Comparison of ENCODE assay signal across 9 cellular contexts in the genomic region with DNA sequence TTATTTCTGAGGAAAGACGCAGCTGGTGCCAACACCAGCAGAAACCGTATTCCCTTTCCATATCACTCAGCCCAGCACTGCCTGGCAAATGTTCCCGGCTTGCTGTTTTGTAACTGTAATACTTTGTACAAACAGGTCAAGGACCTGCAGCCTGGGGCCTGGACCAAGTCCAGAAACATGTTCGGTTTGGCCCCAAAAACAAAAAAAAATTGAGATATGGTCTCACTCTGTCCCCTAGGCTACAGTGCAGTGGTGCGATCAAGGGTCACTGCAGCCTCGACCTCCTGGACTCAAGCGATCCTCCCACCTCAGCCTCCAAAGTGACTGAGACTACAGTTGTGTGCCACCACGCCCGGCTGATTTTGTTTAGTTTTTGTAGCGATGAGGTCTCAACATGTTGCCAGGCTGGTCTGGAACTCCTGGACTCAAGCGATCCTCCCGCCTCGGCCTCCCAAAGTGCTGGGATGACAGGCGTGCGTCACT. TPM values are rescaled to one million over a fixed set of nuclear protein-coding genes. Genes with fewer than 3 reads are reported as not detected.
DNase-seq lines count a peak whose midpoint lies in the region; ATAC-seq, FAIRE-seq and TF ChIP-seq lines count a peak whose summit lies in the region.
"Had no signal": no experiment of that assay in that cellular context is flagged by ENCODE, and none has a peak within 500 bp of the region (broad histone marks: within the 10 kb centered on the region; RNA-seq: fewer than 3 reads in every experiment).

No MANE protein-coding gene starts in this region.

- no peak for DNase-seq in activated CD4-positive, alpha-beta T cell treated with anti-CD3 and anti-CD28 coated beads, Interleukin-2, amount 10 ng/mL, durations not matched to agents 7 days and 5 days
- DNase-seq in activated CD4-positive, alpha-beta T cell treated with anti-CD3 and anti-CD28 coated beads, Interleukin-2, amount 50 U/mL, for 48 hours: no peak
- no peak for DNase-seq in adipocyte (ENCODE audit: low read depth)
- DNase-seq in HepG2 (ENCODE audit: low spot score): peak; percentile 64
- peak; percentile 83 for DNase-seq in testis
- no peak for DNase-seq in HuH-7 (ENCODE audit: low spot score)
- DNase-seq in COR-L47 (lab: John Stamatoyannopoulos, UW): no peak

- H3K9me3 Mint-ChIP-seq in activated CD4-positive, alpha-beta T cell treated with anti-CD3 and anti-CD28 coated beads, Interleukin-2, amount 10 ng/mL, durations not matched to agents 7 days and 5 days: no peaks in the 10 kb centered on the region

- TF ChIP-seq POLR2A in HepG2 (IDR thresholded peaks at IDR 0.05; ENCODE audit: insufficient read depth in 1 of 2, low read depth in 2 of 2, low read length in 2 of 2) (no peak), testis (IDR thresholded peaks at IDR 0.05) (no peak)

- intact Hi-C loops in HepG2 (cut with micrococcal nuclease; ENCODE audit: unreplicated experiment) (loop anchor here (5.0 kb wide), 1 partner anchor 43 kb away; a partner anchor contains a TSS), testis (cut with DNase I; ENCODE audit: low total_unique reads) (no loop called here)

- 0% methylated on average over 14 of the region's 15 CpGs for WGBS in HepG2 (ENCODE audit: low lambda C conversion rate)
- WGBS in testis, 2 donors: 24 to 33% methylated on average over 11 to 15 of the region's 15 CpGs

- H3K4me3 Mint-ChIP-seq in activated CD4-positive, alpha-beta T cell treated with anti-CD3 and anti-CD28 coated beads, Interleukin-2, amount 10 ng/mL, durations not matched to agents 7 days and 5 days: peak overlapping the region; percentile 81

- no peaks in the 10 kb centered on the region for H3K36me3 Mint-ChIP-seq in activated CD4-positive, alpha-beta T cell treated with anti-CD3 and anti-CD28 coated beads, Interleukin-2, amount 10 ng/mL, durations not matched to agents 7 days and 5 days (ENCODE audit: low read depth)

- peak; percentile 92 for FAIRE-seq in HepG2 (lab: Jason Lieb, UNC)

- ATAC-seq in HepG2 (peak; percentile 29), HG03039 (IDR thresholded peaks at IDR 0.05; ENCODE audit: unreplicated experiment) (no peak)

- TF ChIP-seq CTCF in HepG2 (CRISPR knock-in tag; IDR thresholded peaks at IDR 0.05) (no peak; the same call in 1 of the 2 replicates), testis (IDR thresholded peaks at IDR 0.05) (no peak)

- in situ Hi-C loops in HepG2 (cut with HindIII; ENCODE audit: extremely low pct_ligation_motif_present, low pct_unique_long_range_greater_than_20kb): no loop called here

- H3K36me3 ChIP-seq in adipocyte (ENCODE audit: control insufficient read depth, insufficient read depth, low read length, severe bottlenecking) (peaks cover 11% of the 10 kb centered on the region), HepG2 (replicated peaks in 1 of 2; ENCODE audit: control insufficient read depth in 1 of 2, insufficient read depth in 2 of 2, low read length in 2 of 2) (peaks cover 11 to 23% of the 10 kb centered on the region in 2 experiments; a peak in 4 of 5 replicates), testis (ENCODE audit: low read depth, missing control alignments) (no peaks in the 10 kb centered on the region)

- TSS peak; percentile 51 for BruUV-seq in HepG2 (replicated peaks; lab: Mats Ljungman, UMichigan)

- POLR2A ChIA-PET in activated CD4-positive, alpha-beta T cell treated with anti-CD3 and anti-CD28 coated beads, Interleukin-2, amount 10 ng/mL, durations not matched to agents 7 days and 5 days (lab: Charles Lee): no interaction called here
- POLR2A ChIA-PET in HepG2 (lab: Yijun Ruan, JAX): interaction anchor here (1.0 to 5.7 kb wide), 10 partner anchors 8 to 139 kb away, joined by 3 to 49 read pairs (median 8); a partner anchor contains a TSS

- no peaks in the 10 kb centered on the region for H3K9me3 ChIP-seq in adipocyte (ENCODE audit: control insufficient read depth, low read length)
- H3K9me3 ChIP-seq in HepG2 (ENCODE audit: low read length): no peaks in the 10 kb centered on the region
- no peaks in the 10 kb centered on the region for H3K9me3 ChIP-seq in testis

- H3K4me3 ChIP-seq in adipocyte (ENCODE audit: low read length): peak overlapping the region; percentile 98
- peak overlapping the region; percentile 53 to 92 (median 72) for H3K4me3 ChIP-seq in HepG2 (replicated peaks in 1 of 3; ENCODE audit: insufficient read depth in 1 of 3, low read depth in 2 of 3, low read length in 3 of 3)
- H3K4me3 ChIP-seq in testis: peak overlapping the region; percentile 57 to 89

- H3K27me3 Mint-ChIP-seq in activated CD4-positive, alpha-beta T cell treated with anti-CD3 and anti-CD28 coated beads, Interleukin-2, amount 10 ng/mL, durations not matched to agents 7 days and 5 days: no peaks in the 10 kb centered on the region

- H3K27ac ChIP-seq in HepG2 (ENCODE audit: extremely low read length, insufficient read depth, low read length) (peak overlapping the region; percentile 73), testis (peak overlapping the region; percentile 7 to 85)

- TF ChIP-seq EP300 in HepG2 (IDR thresholded peaks at IDR 0.05; ENCODE audit: low read depth in 2 of 2, low read length in 2 of 2) (peak in 1 of 2 experiments; percentile 57; a peak in 1 of 4 replicates), HepG2 (CRISPR knock-in tag; IDR thresholded peaks at IDR 0.05; ENCODE audit: borderline replicate concordance) (no peak)

- CTCF ChIA-PET in activated CD4-positive, alpha-beta T cell treated with anti-CD3 and anti-CD28 coated beads, Interleukin-2, amount 10 ng/mL, durations not matched to agents 7 days and 5 days (lab: Charles Lee): interaction anchor here (2.6 kb wide), 1 partner anchor 11 kb away, joined by 5 read pairs; no protein-coding TSS in a partner anchor
- CTCF ChIA-PET in HepG2 (lab: Yijun Ruan, JAX; ENCODE audit: low intra/inter-chr PET ratio, low total read pairs): no interaction called here

- H3K79me2 ChIP-seq in HepG2 (ENCODE audit: insufficient read depth, low read length): peaks cover 49% of the 10 kb centered on the region

- no peak for TF ChIP-seq RAD21 in HepG2 (CRISPR knock-in tag; IDR thresholded peaks at IDR 0.05)

- peaks cover 37% of the 10 kb centered on the region for H3K4me1 Mint-ChIP-seq in activated CD4-positive, alpha-beta T cell treated with anti-CD3 and anti-CD28 coated beads, Interleukin-2, amount 10 ng/mL, durations not matched to agents 7 days and 5 days

- peak overlapping the region; percentile 86 for H3K27ac Mint-ChIP-seq in activated CD4-positive, alpha-beta T cell treated with anti-CD3 and anti-CD28 coated beads, Interleukin-2, amount 10 ng/mL, durations not matched to agents 7 days and 5 days

- H3K9ac ChIP-seq in adipocyte (ENCODE audit: low read length) (peak overlapping the region; percentile 84), HepG2 (ENCODE audit: insufficient read depth, low read depth, low read length) (peak overlapping the region; percentile 71)

- no peaks in the 10 kb centered on the region for H3K27me3 ChIP-seq in adipocyte (replicated peaks; ENCODE audit: control insufficient read depth, insufficient read depth, low read length)
- H3K27me3 ChIP-seq in HepG2 (ENCODE audit: control insufficient read depth in 1 of 2, insufficient read depth in 2 of 2, low read length in 2 of 2): no peaks in the 10 kb centered on the region; a peak in 1 of 5 replicates
- H3K27me3 ChIP-seq in testis: no peaks in the 10 kb centered on the region

- H4K20me1 ChIP-seq in HepG2 (ENCODE audit: insufficient read depth, low read length): peaks cover 5% of the 10 kb centered on the region; the same call in 1 of the 2 replicates

- H3K4me1 ChIP-seq in adipocyte (ENCODE audit: control insufficient read depth, insufficient read depth, low read length) (peaks cover 27% of the 10 kb centered on the region), HepG2 (ENCODE audit: insufficient read depth, low read length) (peaks cover 39% of the 10 kb centered on the region), testis (peaks cover 33% of the 10 kb centered on the region)

- H3K4me2 ChIP-seq in HepG2 (ENCODE audit: low read depth, low read length): peak overlapping the region; percentile 81

- H2AFZ ChIP-seq in HepG2 (ENCODE audit: low read length): no peak overlapping the region

RNA-seq across cellular contexts. Expression of a gene that starts 1.2 kb away (rescaled TPM):
- total RNA-seq in activated CD4-positive, alpha-beta T cell treated with anti-CD3 and anti-CD28 coated beads, Interleukin-2, amount 10 ng/mL, durations not matched to agents 7 days and 5 days: 10 to 100 TPM; 34.9 to 45.6 TPM
- total RNA-seq in HepG2 (2016; rRNA removed; fragmentation: Illumina TruSeq; extraction: Trizol): 55.6 and 70.4 TPM in 2 replicates
- 53.2 and 53.5 TPM in 2 replicates for total RNA-seq in HepG2 (2016; cell fraction: cytosol; rRNA removed; fragmentation: Illumina TruSeq; extraction: Trizol; ENCODE audit: low read depth)
- total RNA-seq in HepG2 (2016; cell fraction: insoluble cytoplasmic fraction; rRNA removed; fragmentation: Illumina TruSeq; extraction: Trizol): 55.0 and 68.2 TPM in 2 replicates
- 61.0 and 73.1 TPM in 2 replicates for total RNA-seq in HepG2 (2016; cell fraction: membrane; rRNA removed; fragmentation: Illumina TruSeq; extraction: Trizol)
- 34.7 and 44.2 TPM in 2 replicates for total RNA-seq in HepG2 (2016; cell fraction: nucleus; rRNA removed; fragmentation: Illumina TruSeq; extraction: Trizol)
- polyA plus RNA-seq in HepG2 (2011; rRNA removed): 95.4 and 110 TPM in 2 replicates
- 119 and 163 TPM in 2 replicates for polyA plus RNA-seq in HepG2 (2011; cell fraction: cytosol; rRNA removed)
- polyA plus RNA-seq in HepG2 (2011; cell fraction: nucleus; rRNA removed): 106 and 108 TPM in 2 replicates
- polyA plus RNA-seq in HepG2 (2012): 60.5 and 77.2 TPM in 2 replicates
- 50.0 and 65.6 TPM in 2 replicates for polyA plus RNA-seq in HepG2 (2016; cell fraction: cytosol; fragmentation: Illumina TruSeq; extraction: Trizol; ENCODE audit: low read depth)
- polyA plus RNA-seq in HepG2 (2016; cell fraction: insoluble cytoplasmic fraction; fragmentation: Illumina TruSeq; extraction: Trizol; ENCODE audit: low read depth): 79.6 and 80.3 TPM in 2 replicates
- polyA plus RNA-seq in HepG2 (2016; cell fraction: membrane; fragmentation: Illumina TruSeq; extraction: Trizol; ENCODE audit: low read depth): 53.0 and 70.2 TPM in 2 replicates
- 90.2 and 92.4 TPM in 2 replicates for polyA plus RNA-seq in HepG2 (2016; cell fraction: nucleus; fragmentation: Illumina TruSeq; extraction: Trizol; ENCODE audit: insufficient read depth, low read depth)
- 59.0 and 90.8 TPM in 2 replicates for polyA minus RNA-seq in HepG2 (2011; rRNA and poly(A)+ RNA removed; ENCODE audit: low replicate concordance)
- 25.4 and 27.3 TPM in 2 replicates for polyA minus RNA-seq in HepG2 (2011; cell fraction: cytosol; rRNA and poly(A)+ RNA removed)
- polyA minus RNA-seq in HepG2 (2011; cell fraction: nucleus; rRNA and poly(A)+ RNA removed): 28.8 and 29.0 TPM in 2 replicates
- total RNA-seq in testis: 100 to 1,000 TPM; 163 to 176 TPM
- 266 TPM for polyA plus RNA-seq in testis (ENCODE audit: insufficient read depth, low read depth, low replicate concordance)

RNA-seq across cellular contexts. Expression of a gene that starts 1.6 kb away (rescaled TPM):
- total RNA-seq in activated CD4-positive, alpha-beta T cell treated with anti-CD3 and anti-CD28 coated beads, Interleukin-2, amount 10 ng/mL, durations not matched to agents 7 days and 5 days: 10 to 100 TPM; 11.3 to 12.9 TPM
- total RNA-seq in HepG2 (2016; rRNA removed; fragmentation: Illumina TruSeq; extraction: Trizol) (45.3 and 55.1 TPM in 2 replicates), testis (10 to 100 TPM; 57.5 to 65.8 TPM)
- total RNA-seq in HepG2 (2016; cell fraction: cytosol; rRNA removed; fragmentation: Illumina TruSeq; extraction: Trizol; ENCODE audit: low read depth): 8.0 and 8.3 TPM in 2 replicates
- 46.8 and 59.4 TPM in 2 replicates for total RNA-seq in HepG2 (2016; cell fraction: insoluble cytoplasmic fraction; rRNA removed; fragmentation: Illumina TruSeq; extraction: Trizol)
- 20.5 and 23.1 TPM in 2 replicates for total RNA-seq in HepG2 (2016; cell fraction: membrane; rRNA removed; fragmentation: Illumina TruSeq; extraction: Trizol)
- total RNA-seq in HepG2 (2016; cell fraction: nucleus; rRNA removed; fragmentation: Illumina TruSeq; extraction: Trizol): 18.8 and 24.7 TPM in 2 replicates
- polyA plus RNA-seq in HepG2 (2011; rRNA removed) (39.0 and 45.0 TPM in 2 replicates), testis (ENCODE audit: insufficient read depth, low read depth, low replicate concordance) (20.6 TPM)
- 57.1 and 75.7 TPM in 2 replicates for polyA plus RNA-seq in HepG2 (2011; cell fraction: cytosol; rRNA removed)
- 22.0 and 25.9 TPM in 2 replicates for polyA plus RNA-seq in HepG2 (2011; cell fraction: nucleus; rRNA removed)
- polyA plus RNA-seq in HepG2 (2012): 27.5 and 30.7 TPM in 2 replicates
- polyA plus RNA-seq in HepG2 (2016; cell fraction: cytosol; fragmentation: Illumina TruSeq; extraction: Trizol; ENCODE audit: low read depth): 7.4 and 8.6 TPM in 2 replicates
- polyA plus RNA-seq in HepG2 (2016; cell fraction: insoluble cytoplasmic fraction; fragmentation: Illumina TruSeq; extraction: Trizol; ENCODE audit: low read depth): 61.9 and 65.6 TPM in 2 replicates
- polyA plus RNA-seq in HepG2 (2016; cell fraction: membrane; fragmentation: Illumina TruSeq; extraction: Trizol; ENCODE audit: low read depth): 16.5 and 18.2 TPM in 2 replicates
- polyA plus RNA-seq in HepG2 (2016; cell fraction: nucleus; fragmentation: Illumina TruSeq; extraction: Trizol; ENCODE audit: insufficient read depth, low read depth): 23.5 and 28.3 TPM in 2 replicates
- 39.8 and 128 TPM in 2 replicates for polyA minus RNA-seq in HepG2 (2011; rRNA and poly(A)+ RNA removed; ENCODE audit: low replicate concordance)
- 38.0 and 43.7 TPM in 2 replicates for polyA minus RNA-seq in HepG2 (2011; cell fraction: cytosol; rRNA and poly(A)+ RNA removed)
- 41.5 and 42.2 TPM in 2 replicates for polyA minus RNA-seq in HepG2 (2011; cell fraction: nucleus; rRNA and poly(A)+ RNA removed)

RNA-seq across cellular contexts. Expression of a gene that starts 31.9 kb away (rescaled TPM):
- total RNA-seq in activated CD4-positive, alpha-beta T cell treated with anti-CD3 and anti-CD28 coated beads, Interleukin-2, amount 10 ng/mL, durations not matched to agents 7 days and 5 days: under 1 TPM in 1 of 2 experiments, not detected in 1; 0.15 TPM
- total RNA-seq in HepG2 (2016; rRNA removed; fragmentation: Illumina TruSeq; extraction: Trizol): 0.81 and 2.4 TPM in 2 replicates
- 0.26 and 0.30 TPM in 2 replicates for total RNA-seq in HepG2 (2016; cell fraction: cytosol; rRNA removed; fragmentation: Illumina TruSeq; extraction: Trizol; ENCODE audit: low read depth)
- total RNA-seq in HepG2 (2016; cell fraction: insoluble cytoplasmic fraction; rRNA removed; fragmentation: Illumina TruSeq; extraction: Trizol): 1.4 and 2.1 TPM in 2 replicates
- 0.79 and 0.87 TPM in 2 replicates for total RNA-seq in HepG2 (2016; cell fraction: membrane; rRNA removed; fragmentation: Illumina TruSeq; extraction: Trizol)
- 2.0 TPM in 2 replicates for total RNA-seq in HepG2 (2016; cell fraction: nucleus; rRNA removed; fragmentation: Illumina TruSeq; extraction: Trizol)
- 0.34 and 0.95 TPM in 2 replicates for polyA plus RNA-seq in HepG2 (2011; rRNA removed)
- 0.55 and 0.68 TPM in 2 replicates for polyA plus RNA-seq in HepG2 (2011; cell fraction: cytosol; rRNA removed)
- polyA plus RNA-seq in HepG2 (2011; cell fraction: nucleus; rRNA removed): 2.1 and 2.3 TPM in 2 replicates
- polyA plus RNA-seq in HepG2 (2012): 0.31 and 0.49 TPM in 2 replicates
- 0.14 and 0.37 TPM in 2 replicates for polyA plus RNA-seq in HepG2 (2016; cell fraction: cytosol; fragmentation: Illumina TruSeq; extraction: Trizol; ENCODE audit: low read depth)
- 0.97 and 1.1 TPM in 2 replicates for polyA plus RNA-seq in HepG2 (2016; cell fraction: insoluble cytoplasmic fraction; fragmentation: Illumina TruSeq; extraction: Trizol; ENCODE audit: low read depth)
- polyA plus RNA-seq in HepG2 (2016; cell fraction: membrane; fragmentation: Illumina TruSeq; extraction: Trizol; ENCODE audit: low read depth): 0.45 and 0.69 TPM in 2 replicates
- 2.3 and 2.7 TPM in 2 replicates for polyA plus RNA-seq in HepG2 (2016; cell fraction: nucleus; fragmentation: Illumina TruSeq; extraction: Trizol; ENCODE audit: insufficient read depth, low read depth)
- polyA minus RNA-seq in HepG2 (2011; rRNA and poly(A)+ RNA removed; ENCODE audit: low replicate concordance): 1.5 TPM in 1 of 2 replicates, not detected in the other
- polyA minus RNA-seq in HepG2 (2011; cell fraction: cytosol; rRNA and poly(A)+ RNA removed): 0.59 TPM in 1 of 2 replicates, not detected in the other
- 0.50 and 0.77 TPM in 2 replicates for polyA minus RNA-seq in HepG2 (2011; cell fraction: nucleus; rRNA and poly(A)+ RNA removed)
- 1 to 10 TPM; 3.2 to 6.7 TPM for total RNA-seq in testis
- polyA plus RNA-seq in testis (ENCODE audit: insufficient read depth, low read depth, low replicate concordance): 0.38 TPM
- total RNA-seq: myocyte had no signal

RNA-seq across cellular contexts. Expression of a gene that starts 42.7 kb away (rescaled TPM):
- 10 to 100 TPM; 40.2 to 53.8 TPM for total RNA-seq in activated CD4-positive, alpha-beta T cell treated with anti-CD3 and anti-CD28 coated beads, Interleukin-2, amount 10 ng/mL, durations not matched to agents 7 days and 5 days
- total RNA-seq in HepG2 (2016; rRNA removed; fragmentation: Illumina TruSeq; extraction: Trizol) (43.8 and 61.5 TPM in 2 replicates), testis (10 to 100 TPM; 81.5 to 90.8 TPM)
- total RNA-seq in HepG2 (2016; cell fraction: cytosol; rRNA removed; fragmentation: Illumina TruSeq; extraction: Trizol; ENCODE audit: low read depth): 45.7 and 50.6 TPM in 2 replicates
- total RNA-seq in HepG2 (2016; cell fraction: insoluble cytoplasmic fraction; rRNA removed; fragmentation: Illumina TruSeq; extraction: Trizol): 43.0 and 67.3 TPM in 2 replicates
- total RNA-seq in HepG2 (2016; cell fraction: membrane; rRNA removed; fragmentation: Illumina TruSeq; extraction: Trizol): 59.0 and 63.2 TPM in 2 replicates
- total RNA-seq in HepG2 (2016; cell fraction: nucleus; rRNA removed; fragmentation: Illumina TruSeq; extraction: Trizol): 26.2 and 29.2 TPM in 2 replicates
- polyA plus RNA-seq in HepG2 (2011; rRNA removed) (25.7 and 33.5 TPM in 2 replicates), testis (ENCODE audit: insufficient read depth, low read depth, low replicate concordance) (49.8 TPM)
- 26.7 and 51.2 TPM in 2 replicates for polyA plus RNA-seq in HepG2 (2011; cell fraction: cytosol; rRNA removed)
- 80.7 and 89.5 TPM in 2 replicates for polyA plus RNA-seq in HepG2 (2011; cell fraction: nucleus; rRNA removed)
- polyA plus RNA-seq in HepG2 (2012): 19.8 and 31.7 TPM in 2 replicates
- polyA plus RNA-seq in HepG2 (2016; cell fraction: cytosol; fragmentation: Illumina TruSeq; extraction: Trizol; ENCODE audit: low read depth): 46.9 and 52.9 TPM in 2 replicates
- polyA plus RNA-seq in HepG2 (2016; cell fraction: insoluble cytoplasmic fraction; fragmentation: Illumina TruSeq; extraction: Trizol; ENCODE audit: low read depth): 40.4 and 46.6 TPM in 2 replicates
- polyA plus RNA-seq in HepG2 (2016; cell fraction: membrane; fragmentation: Illumina TruSeq; extraction: Trizol; ENCODE audit: low read depth): 47.2 and 53.9 TPM in 2 replicates
- polyA plus RNA-seq in HepG2 (2016; cell fraction: nucleus; fragmentation: Illumina TruSeq; extraction: Trizol; ENCODE audit: insufficient read depth, low read depth): 63.4 and 63.9 TPM in 2 replicates
- 21.1 and 26.9 TPM in 2 replicates for polyA minus RNA-seq in HepG2 (2011; rRNA and poly(A)+ RNA removed; ENCODE audit: low replicate concordance)
- 14.3 and 16.7 TPM in 2 replicates for polyA minus RNA-seq in HepG2 (2011; cell fraction: cytosol; rRNA and poly(A)+ RNA removed)
- polyA minus RNA-seq in HepG2 (2011; cell fraction: nucleus; rRNA and poly(A)+ RNA removed): 12.1 and 14.0 TPM in 2 replicates

RNA-seq across cellular contexts. Expression of a gene that starts 43.1 kb away (rescaled TPM):
- 10 to 100 TPM; 38.0 to 42.9 TPM for total RNA-seq in activated CD4-positive, alpha-beta T cell treated with anti-CD3 and anti-CD28 coated beads, Interleukin-2, amount 10 ng/mL, durations not matched to agents 7 days and 5 days
- 8.2 and 13.2 TPM in 2 replicates for total RNA-seq in HepG2 (2016; rRNA removed; fragmentation: Illumina TruSeq; extraction: Trizol)
- total RNA-seq in HepG2 (2016; cell fraction: cytosol; rRNA removed; fragmentation: Illumina TruSeq; extraction: Trizol; ENCODE audit: low read depth): 8.6 and 9.9 TPM in 2 replicates
- 6.5 and 13.8 TPM in 2 replicates for total RNA-seq in HepG2 (2016; cell fraction: insoluble cytoplasmic fraction; rRNA removed; fragmentation: Illumina TruSeq; extraction: Trizol)
- 9.4 and 12.7 TPM in 2 replicates for total RNA-seq in HepG2 (2016; cell fraction: membrane; rRNA removed; fragmentation: Illumina TruSeq; extraction: Trizol)
- total RNA-seq in HepG2 (2016; cell fraction: nucleus; rRNA removed; fragmentation: Illumina TruSeq; extraction: Trizol): 14.1 and 16.2 TPM in 2 replicates
- 21.9 and 26.7 TPM in 2 replicates for polyA plus RNA-seq in HepG2 (2011; rRNA removed)
- polyA plus RNA-seq in HepG2 (2011; cell fraction: cytosol; rRNA removed): 15.4 and 25.3 TPM in 2 replicates
- polyA plus RNA-seq in HepG2 (2011; cell fraction: nucleus; rRNA removed): 142 and 184 TPM in 2 replicates
- polyA plus RNA-seq in HepG2 (2012): 12.3 and 24.9 TPM in 2 replicates
- 6.4 and 7.5 TPM in 2 replicates for polyA plus RNA-seq in HepG2 (2016; cell fraction: cytosol; fragmentation: Illumina TruSeq; extraction: Trizol; ENCODE audit: low read depth)
- 7.6 and 8.0 TPM in 2 replicates for polyA plus RNA-seq in HepG2 (2016; cell fraction: insoluble cytoplasmic fraction; fragmentation: Illumina TruSeq; extraction: Trizol; ENCODE audit: low read depth)
- polyA plus RNA-seq in HepG2 (2016; cell fraction: membrane; fragmentation: Illumina TruSeq; extraction: Trizol; ENCODE audit: low read depth): 6.8 and 7.3 TPM in 2 replicates
- polyA plus RNA-seq in HepG2 (2016; cell fraction: nucleus; fragmentation: Illumina TruSeq; extraction: Trizol; ENCODE audit: insufficient read depth, low read depth): 29.9 and 32.1 TPM in 2 replicates
- polyA minus RNA-seq in HepG2 (2011; rRNA and poly(A)+ RNA removed; ENCODE audit: low replicate concordance): 15.4 and 19.4 TPM in 2 replicates
- polyA minus RNA-seq in HepG2 (2011; cell fraction: cytosol; rRNA and poly(A)+ RNA removed): 4.5 and 8.0 TPM in 2 replicates
- polyA minus RNA-seq in HepG2 (2011; cell fraction: nucleus; rRNA and poly(A)+ RNA removed): 12.4 and 13.7 TPM in 2 replicates
- total RNA-seq in testis: 100 to 1,000 TPM; 111 to 114 TPM
- polyA plus RNA-seq in testis (ENCODE audit: insufficient read depth, low read depth, low replicate concordance): 43.8 TPM

Comparison
In these comparisons a context has a peak if more than half of its experiments do, and no peak if none do; other contexts are left out.
1. DNase-seq: peak in HepG2 (single experiment) and testis (single experiment); none in activated CD4-positive, alpha-beta T cell treated with anti-CD3 and anti-CD28 coated beads, Interleukin-2, amount 10 ng/mL, durations not matched to agents 7 days and 5 days (single experiment), activated CD4-positive, alpha-beta T cell treated with anti-CD3 and anti-CD28 coated beads, Interleukin-2, amount 50 U/mL, for 48 hours (0 of 2), adipocyte (single experiment), HuH-7 (single experiment) and COR-L47 (single experiment).
2. Peak in every context shown above with its lines, with median percentiles within 50 percentile points of each other: H3K4me3 ChIP-seq.